In the genomic region with DNA sequence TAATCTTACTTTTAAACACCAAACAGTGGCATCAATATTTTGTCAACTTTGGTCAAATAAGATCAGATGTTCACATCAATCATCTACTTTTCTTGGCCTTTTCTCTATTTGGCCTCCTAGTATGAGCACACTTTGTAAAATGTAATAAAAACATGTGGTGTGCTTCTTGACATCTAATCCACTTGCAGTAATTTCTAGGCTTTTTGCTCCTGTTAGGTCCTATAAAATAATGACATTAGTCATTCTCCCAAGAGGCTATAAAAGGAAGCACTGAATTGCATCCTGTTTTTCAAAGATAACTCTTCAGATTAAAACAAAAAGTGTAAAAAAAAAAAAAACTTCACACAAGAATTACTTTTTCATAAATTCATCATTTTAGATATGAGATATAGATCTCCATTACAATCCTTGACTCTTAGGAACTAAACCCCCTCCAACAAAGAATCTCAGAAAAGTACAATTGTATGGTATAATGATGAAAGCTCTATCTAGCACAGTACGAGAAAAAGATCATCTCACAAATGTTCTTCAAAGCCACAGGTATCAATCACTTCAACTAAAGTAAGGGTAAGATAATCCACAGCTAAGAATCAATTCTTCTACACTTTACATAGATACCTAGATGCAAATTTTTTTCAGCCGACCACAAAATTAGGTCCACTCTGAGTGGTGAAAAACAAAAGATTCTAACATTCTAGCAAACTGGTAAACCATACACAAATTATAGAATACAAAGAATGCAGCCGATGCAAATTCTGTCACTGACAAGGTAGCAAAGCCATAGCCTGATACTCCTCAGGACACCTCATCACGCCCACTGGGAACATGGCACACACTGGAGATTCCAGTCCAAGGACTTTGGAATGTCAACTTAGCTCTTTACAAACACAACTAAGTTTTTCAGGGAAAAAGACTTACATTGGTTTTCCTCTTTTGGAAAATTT, we compare ENCODE assay signal across 10 cellular contexts. TPM values are rescaled to one million over a fixed set of nuclear protein-coding genes. Genes with fewer than 3 reads are reported as not detected.
DNase-seq lines count a peak whose midpoint lies in the region; ATAC-seq and TF ChIP-seq lines count a peak whose summit lies in the region.
"Had no signal": no experiment of that assay in that cellular context is flagged by ENCODE, and none has a peak within 500 bp of the region (broad histone marks: within the 10 kb centered on the region; RNA-seq: fewer than 3 reads in every experiment).

No MANE protein-coding gene starts in this region.

- peak overlapping the region; percentile 91 for H3K4me3 ChIP-seq in GM12865 (ENCODE audit: low read depth, low read length)
- H3K4me3 ChIP-seq in psoas muscle: peak overlapping the region; percentile 71

- no peaks in the 10 kb centered on the region for H3K9me3 Mint-ChIP-seq in activated naive CD8-positive, alpha-beta T cell treated with anti-CD3 and anti-CD28 coated beads, Interleukin-2, amount 50 U/mL, for 24 hours
- H3K9me3 Mint-ChIP-seq: HFFc6 had no signal

- POLR2A ChIA-PET in GM10248 (lab: Yijun Ruan, JAX): interaction anchor here (0.6 to 1.6 kb wide), 4 partner anchors 155 to 180 kb away, joined by 3 to 6 read pairs (median 4); no protein-coding TSS in a partner anchor

- H3K4me1 ChIP-seq in psoas muscle: peaks cover 49% of the 10 kb centered on the region

- H3K27ac Mint-ChIP-seq in activated naive CD8-positive, alpha-beta T cell treated with anti-CD3 and anti-CD28 coated beads, Interleukin-2, amount 50 U/mL, for 24 hours: peak overlapping the region; percentile 80
- H3K27ac Mint-ChIP-seq: HFFc6 had no signal

- CTCF ChIA-PET in GM10248 (lab: Yijun Ruan, JAX): interaction anchor here (1.0 to 3.6 kb wide), 36 partner anchors 10 to 602 kb away, joined by 3 to 61 read pairs (median 8); no protein-coding TSS in a partner anchor

- H3K27ac ChIP-seq in psoas muscle: peak overlapping the region; percentile 72
- H3K27ac ChIP-seq: VCaP had no signal

- peak; percentile 67 for DNase-seq in GM12865 (ENCODE audit: low read depth)
- no peak for DNase-seq in activated naive CD8-positive, alpha-beta T cell treated with anti-CD3 and anti-CD28 coated beads, Interleukin-2, amount 50 U/mL, for 24 hours
- no peak for DNase-seq in psoas muscle
- DNase-seq in HUDEP-2 (lab: John Stamatoyannopoulos, UW; ENCODE audit: unreplicated experiment in 76 of 76): no peak
- no peak for DNase-seq in GM10248 (ENCODE audit: extremely low spot score)
- DNase-seq: HFFc6 had no signal

- intact Hi-C loops in psoas muscle (cut with DNase I): loop anchor here (5.0 kb wide), 4 partner anchors 45 to 185 kb away; no protein-coding TSS in a partner anchor

- H3K36me3 Mint-ChIP-seq in activated naive CD8-positive, alpha-beta T cell treated with anti-CD3 and anti-CD28 coated beads, Interleukin-2, amount 50 U/mL, for 24 hours (ENCODE audit: low read depth): peaks cover 46% of the 10 kb centered on the region

- no peaks in the 10 kb centered on the region for H3K36me3 ChIP-seq in psoas muscle (ENCODE audit: insufficient read depth in 1 of 2, low read depth in 1 of 2)

- TF ChIP-seq CTCF in GM12865 (IDR thresholded peaks at IDR 0.05; ENCODE audit: insufficient read depth, low read depth, low read length, missing control alignments) (no peak), psoas muscle (IDR thresholded peaks at IDR 0.05) (no peak), GM10248 (IDR thresholded peaks at IDR 0.05; ENCODE audit: control extremely low read depth, extremely low read depth, low read depth, missing control alignments) (no peak)

- WGBS in psoas muscle, 3 donors: 38 to 63% (median 43%) methylated on average over 4 of the region's 4 CpGs

- H3K9me3 ChIP-seq in psoas muscle: no peaks in the 10 kb centered on the region

- peak; percentile 10 for ATAC-seq in HG02798 (IDR thresholded peaks at IDR 0.05; ENCODE audit: poor library complexity, unreplicated experiment)
- no peak for ATAC-seq in activated naive CD8-positive, alpha-beta T cell treated with anti-CD3 and anti-CD28 coated beads, Interleukin-2, amount 50 U/mL, for 24 hours
- ATAC-seq in psoas muscle: no peak
- ATAC-seq in HG02973 (IDR thresholded peaks at IDR 0.05; ENCODE audit: unreplicated experiment): no peak
- ATAC-seq in HG03571 (IDR thresholded peaks at IDR 0.05; ENCODE audit: unreplicated experiment): no peak

- H3K27me3 ChIP-seq in psoas muscle (ENCODE audit: insufficient read depth in 3 of 3, low read length in 2 of 3): no peaks in the 10 kb centered on the region

- H3K4me3 Mint-ChIP-seq in activated naive CD8-positive, alpha-beta T cell treated with anti-CD3 and anti-CD28 coated beads, Interleukin-2, amount 50 U/mL, for 24 hours: peak overlapping the region; percentile 99

- H3K4me1 Mint-ChIP-seq in activated naive CD8-positive, alpha-beta T cell treated with anti-CD3 and anti-CD28 coated beads, Interleukin-2, amount 50 U/mL, for 24 hours: peaks cover 60% of the 10 kb centered on the region

- H3K27me3 Mint-ChIP-seq in activated naive CD8-positive, alpha-beta T cell treated with anti-CD3 and anti-CD28 coated beads, Interleukin-2, amount 50 U/mL, for 24 hours: no peaks in the 10 kb centered on the region

RNA-seq across cellular contexts. Expression of a gene that starts 2.7 kb away (rescaled TPM):
- total RNA-seq in psoas muscle: 10 to 100 TPM in 2 of 4 donors, 1 to 10 TPM in 2; 8.9 to 27.0 (median 14.5) TPM
- 1 to 10 TPM; 1.1 to 8.3 (median 4.1) TPM for polyA plus RNA-seq in psoas muscle

RNA-seq across cellular contexts. Expression of a gene that starts 50.1 kb away (rescaled TPM):
- 10 to 100 TPM; 17.6 to 33.0 (median 25.6) TPM for total RNA-seq in psoas muscle
- 10 to 100 TPM; 10.4 to 23.9 (median 11.4) TPM for polyA plus RNA-seq in psoas muscle
